In the genomic region with DNA sequence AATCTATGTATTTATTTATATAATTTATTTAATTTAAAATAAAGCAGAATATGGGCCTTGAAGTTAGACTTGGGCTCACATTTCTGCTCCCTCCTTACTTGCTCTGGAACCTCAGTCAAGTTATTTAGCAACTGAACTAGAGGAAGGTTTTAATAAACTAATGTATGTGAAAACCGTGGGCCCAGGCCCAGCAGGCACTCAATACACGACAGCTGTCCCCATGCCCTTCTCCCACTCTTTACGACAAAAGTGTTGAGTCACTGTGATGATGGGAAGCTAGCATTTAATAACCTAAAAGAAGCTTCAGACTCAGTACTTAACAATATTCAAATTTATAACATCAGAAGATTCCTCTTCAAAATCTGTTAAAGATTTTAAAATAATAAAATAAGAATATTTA, we compare ENCODE assay signal across 1 cellular context.
TF ChIP-seq lines count a peak whose summit lies in the region.

No MANE protein-coding gene starts in this region.

TF ChIP-seq in K562, 482 proteins besides CTCF, POLR2A, EP300 and RAD21 (continued from another document):
- TF ChIP-seq ZBTB49 (CRISPR knock-in tag; IDR thresholded peaks at IDR 0.05; ENCODE audit: borderline replicate concordance) = no peak
- peak; percentile 95 for TF ChIP-seq NFE2 (IDR thresholded peaks at IDR 0.05; ENCODE audit: low read depth)
- peak; percentile 76 for TF ChIP-seq MAFK (IDR thresholded peaks at IDR 0.05; ENCODE audit: low read length)
- TF ChIP-seq MAFG (tag; conservative IDR thresholded peaks at IDR 0.05) = peak; percentile 95
- peak; percentile 54; the same call in 1 of the 2 replicates for TF ChIP-seq ARID1B (IDR thresholded peaks at IDR 0.05)
- peak in 1 of 2 experiments; percentile 40; a peak in 1 of 4 replicates for TF ChIP-seq MNT (conservative IDR thresholded peaks at IDR 0.05)
- peak; percentile 36; the same call in 1 of the 2 replicates for TF ChIP-seq SMARCC2 (IDR thresholded peaks at IDR 0.05; ENCODE audit: low read depth)
